In the genomic region with DNA sequence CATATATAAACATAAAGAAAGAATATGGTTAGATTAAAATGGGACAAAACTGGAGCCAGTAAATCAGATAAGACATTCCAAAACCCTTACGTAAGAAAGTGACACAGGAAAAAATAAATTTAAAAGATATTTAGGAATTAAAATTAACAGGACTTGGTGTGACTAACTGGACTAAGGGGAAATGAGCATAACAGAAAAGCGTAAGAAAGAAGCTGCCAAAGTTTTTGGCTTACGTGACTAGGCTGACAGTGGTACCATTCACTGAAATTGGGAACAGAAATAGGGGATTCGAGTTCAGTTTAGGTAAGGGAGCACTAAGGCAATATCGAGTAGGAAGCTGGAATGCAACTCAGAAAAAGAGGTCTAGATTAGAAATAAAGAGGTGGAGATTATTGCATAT, we compare ENCODE assay signal across 1 cellular context.
TF ChIP-seq lines count a peak whose summit lies in the region.

No MANE protein-coding gene starts in this region.

TF ChIP-seq in SK-N-SH treated with all-trans-retinoic acid at 6 μM for 48 hours, 23 proteins besides CTCF, POLR2A, EP300 and RAD21 (continued from another document):
- TF ChIP-seq CSDC2 (CRISPR knock-in tag; IDR thresholded peaks at IDR 0.05): no peak
- no peak for TF ChIP-seq ZC3H10 (CRISPR knock-in tag; IDR thresholded peaks at IDR 0.05)
- TF ChIP-seq TOX (CRISPR knock-in tag; IDR thresholded peaks at IDR 0.05; ENCODE audit: borderline replicate concordance): no peak
- TF ChIP-seq ZFP30 (CRISPR knock-in tag; IDR thresholded peaks at IDR 0.05): no peak
- no peak for TF ChIP-seq ZNF8 (CRISPR knock-in tag; IDR thresholded peaks at IDR 0.05)
- no peak for TF ChIP-seq SNAI2 (CRISPR knock-in tag; IDR thresholded peaks at IDR 0.05)
- TF ChIP-seq, protein P1, sequence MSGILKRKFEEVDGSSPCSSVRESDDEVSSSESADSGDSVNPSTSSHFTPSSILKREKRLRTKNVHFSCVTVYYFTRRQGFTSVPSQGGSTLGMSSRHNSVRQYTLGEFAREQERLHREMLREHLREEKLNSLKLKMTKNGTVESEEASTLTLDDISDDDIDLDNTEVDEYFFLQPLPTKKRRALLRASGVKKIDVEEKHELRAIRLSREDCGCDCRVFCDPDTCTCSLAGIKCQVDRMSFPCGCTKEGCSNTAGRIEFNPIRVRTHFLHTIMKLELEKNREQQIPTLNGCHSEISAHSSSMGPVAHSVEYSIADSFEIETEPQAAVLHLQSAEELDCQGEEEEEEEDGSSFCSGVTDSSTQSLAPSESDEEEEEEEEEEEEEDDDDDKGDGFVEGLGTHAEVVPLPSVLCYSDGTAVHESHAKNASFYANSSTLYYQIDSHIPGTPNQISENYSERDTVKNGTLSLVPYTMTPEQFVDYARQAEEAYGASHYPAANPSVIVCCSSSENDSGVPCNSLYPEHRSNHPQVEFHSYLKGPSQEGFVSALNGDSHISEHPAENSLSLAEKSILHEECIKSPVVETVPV (CRISPR knock-in tag; IDR thresholded peaks at IDR 0.05): no peak
- no peak for TF ChIP-seq ZNF565 (CRISPR knock-in tag; conservative IDR thresholded peaks at IDR 0.05; ENCODE audit: low read depth)
- TF ChIP-seq ZNF70 (CRISPR knock-in tag; IDR thresholded peaks at IDR 0.05): no peak
- TF ChIP-seq ISL1 (CRISPR knock-in tag; IDR thresholded peaks at IDR 0.05): no peak
